Comparison of ENCODE assay signal across 5 cellular contexts in genomic region chr13:83008496-83008895, GRCh38.
"Had no signal": no experiment of that assay in that cellular context is flagged by ENCODE, and none has a peak within 500 bp of the region (broad histone marks: within the 10 kb centered on the region; RNA-seq: fewer than 3 reads in every experiment).

No MANE protein-coding gene starts in this region.

- H3K27ac Mint-ChIP-seq: IgD-negative memory B cell had no signal

- H3K27me3 Mint-ChIP-seq: IgD-negative memory B cell had no signal

- H3K4me1 Mint-ChIP-seq: IgD-negative memory B cell had no signal

- H3K4me3 Mint-ChIP-seq: IgD-negative memory B cell had no signal

- H3K36me3 Mint-ChIP-seq: IgD-negative memory B cell had no signal

- H3K27ac ChIP-seq: HL-60 had no signal

- H3K4me3 ChIP-seq: K562 had no signal

- DNase-seq: IMR-90, KBM-7 had no signal
